In genomic region chr3:51672083-51672475, GRCh38 we compare ENCODE assay signal across 8 cellular contexts. TPM values are rescaled to one million over a fixed set of nuclear protein-coding genes. Genes with fewer than 3 reads are reported as not detected.
DNase-seq lines count a peak whose midpoint lies in the region; ATAC-seq and TF ChIP-seq lines count a peak whose summit lies in the region.

No MANE protein-coding gene starts in this region.

- H3K9ac ChIP-seq in trophoblast cell (ENCODE audit: low read length): no peak overlapping the region

- H3K4ac ChIP-seq in trophoblast cell (ENCODE audit: low read depth, low read length): no peak overlapping the region

- H2AFZ ChIP-seq in trophoblast cell (ENCODE audit: insufficient read depth, low read length, poor library complexity): peak overlapping the region; percentile 92

- no peak for TF ChIP-seq POLR2A in Peyer's patch (IDR thresholded peaks at IDR 0.05)

- DNase-seq in G401 (ENCODE audit: low spot score) (peak; percentile 14), Peyer's patch (no peak), epithelial cell of proximal tubule (ENCODE audit: low read depth) (no peak), trophoblast cell (no peak), NCI-H187 (lab: John Stamatoyannopoulos, UW) (no peak), posterior vena cava (ENCODE audit: low spot score) (no peak)
- DNase-seq in effector CD8-positive, alpha-beta T cell (lab: John Stamatoyannopoulos, UW): no peak

- H4K12ac ChIP-seq in trophoblast cell (ENCODE audit: low read depth, low read length): peak overlapping the region; percentile 89

- TF ChIP-seq CTCF in Peyer's patch (IDR thresholded peaks at IDR 0.05) (no peak), epithelial cell of proximal tubule (conservative IDR thresholded peaks at IDR 0.05; ENCODE audit: low read depth, low read length) (no peak)

- H3K14ac ChIP-seq in trophoblast cell (ENCODE audit: low read length): no peak overlapping the region

- H3K4me2 ChIP-seq in trophoblast cell (ENCODE audit: low read length): peak overlapping the region; percentile 91

- H4K8ac ChIP-seq in trophoblast cell (ENCODE audit: low read depth, low read length): peak overlapping the region; percentile 96

- H3K79me2 ChIP-seq in trophoblast cell (ENCODE audit: control insufficient read depth, insufficient read depth, low read length, poor library complexity): peaks cover 7% of the 10 kb centered on the region

- H3K9me3 ChIP-seq in Peyer's patch: no peaks in the 10 kb centered on the region
- no peaks in the 10 kb centered on the region for H3K9me3 ChIP-seq in trophoblast cell (ENCODE audit: insufficient read depth, low read depth, low read length)

- H3K36me3 ChIP-seq in Peyer's patch (peaks cover 0 to 8% (median 0%) of the 10 kb centered on the region in 3 donors), trophoblast cell (ENCODE audit: control insufficient read depth in 1 of 2, insufficient read depth in 2 of 2, low read length in 2 of 2) (peaks cover 2 to 3% of the 10 kb centered on the region in 2 experiments)

- no peak overlapping the region for H3K23ac ChIP-seq in trophoblast cell (ENCODE audit: low read length)

- in situ Hi-C loops in G401 (cut with HindIII; ENCODE audit: low sequenced_read_pairs): no loop called here

- ATAC-seq in HG03457 (IDR thresholded peaks at IDR 0.05; ENCODE audit: unreplicated experiment): no peak

- peaks cover 0 to 34% (median 14%) of the 10 kb centered on the region in 4 donors for H3K4me1 ChIP-seq in Peyer's patch
- H3K4me1 ChIP-seq in trophoblast cell (ENCODE audit: control insufficient read depth in 1 of 2, insufficient read depth in 2 of 2, low read length in 2 of 2): peaks cover 10 to 12% of the 10 kb centered on the region in 2 experiments

- intact Hi-C loops in posterior vena cava (cut with DNase I): no loop called here

- H3K27ac ChIP-seq in Peyer's patch (peak overlapping the region; percentile 90 to 96 (median 94)), trophoblast cell (ENCODE audit: low read depth, low read length) (no peak overlapping the region)

- H3K27me3 ChIP-seq in Peyer's patch (no peaks in the 10 kb centered on the region), trophoblast cell (ENCODE audit: insufficient read depth, low read length) (no peaks in the 10 kb centered on the region)

- peaks cover 10% of the 10 kb centered on the region for H3K79me1 ChIP-seq in trophoblast cell (ENCODE audit: low read length)

- H2AK5ac ChIP-seq in trophoblast cell (ENCODE audit: low read length): no peak overlapping the region

- no peak overlapping the region for H3K18ac ChIP-seq in trophoblast cell (ENCODE audit: low read length)

- no peak overlapping the region for H4K91ac ChIP-seq in trophoblast cell (ENCODE audit: low read depth, low read length)

- H2BK5ac ChIP-seq in trophoblast cell (ENCODE audit: low read depth, low read length, poor library complexity): no peak overlapping the region

- H3K4me3 ChIP-seq in Peyer's patch (peak overlapping the region; percentile 83 to 98 (median 90)), epithelial cell of proximal tubule (ENCODE audit: low read depth, low read length) (peak overlapping the region; percentile 96), trophoblast cell (ENCODE audit: low read depth, low read length) (peak overlapping the region; percentile 87)

- no CpG with 5 or more reads among the region's 11 CpGs for WGBS in trophoblast cell (ENCODE audit: extremely low coverage, insufficient coverage, insufficient read length)

- no peak overlapping the region for H2BK12ac ChIP-seq in trophoblast cell (ENCODE audit: low read length)

- no peak overlapping the region for H2BK120ac ChIP-seq in trophoblast cell (ENCODE audit: insufficient read depth, low read length, poor library complexity)

RNA-seq across cellular contexts. Expression of gene TEX264, which starts 1.0 kb away (rescaled TPM):
- total RNA-seq in G401 (2014; rRNA removed; shearing (Covaris generic)): 67.9 and 69.7 TPM in 2 replicates
- 100 to 1,000 TPM in 1 of 4 donors, 10 to 100 TPM in 3; 22.3 to 118 (median 83.2) TPM for total RNA-seq in Peyer's patch
- total RNA-seq in epithelial cell of proximal tubule: 54.5 and 55.3 TPM in 2 replicates
- 19.2 and 21.4 TPM in 2 replicates for polyA plus RNA-seq in trophoblast cell (2013)
- 10 to 100 TPM; 17.8 to 24.8 TPM for total RNA-seq in posterior vena cava

RNA-seq across cellular contexts. Expression of gene GRM2, which starts 34.8 kb away (rescaled TPM):
- under 0.01 TPM in 1 of 2 replicates, not detected in the other for total RNA-seq in G401 (2014; rRNA removed; shearing (Covaris generic))
- total RNA-seq in Peyer's patch: 1 to 10 TPM in 1 of 4 donors, under 1 TPM in 2, not detected in 1; 0.54 to 2.5 (median 0.57) TPM
- not detected in 2 replicates for total RNA-seq in epithelial cell of proximal tubule
- 0.11 and 0.16 TPM in 2 replicates for polyA plus RNA-seq in trophoblast cell (2013)
- under 1 TPM; 0.14 to 0.24 TPM for total RNA-seq in posterior vena cava
